Comparison of ENCODE assay signal across 7 cellular contexts in genomic region chr7:63563151-63563940, GRCh38.
DNase-seq lines count a peak whose midpoint lies in the region; ATAC-seq, FAIRE-seq and TF ChIP-seq lines count a peak whose summit lies in the region.
"Not testable (repeated sequence)": the region's sequence is repeated elsewhere in the genome, so short reads cannot be mapped to it uniquely, and the experiment has no call there.

No MANE protein-coding gene starts in this region.

- intact Hi-C loops in activated CD4-positive, alpha-beta T cell treated with anti-CD3 and anti-CD28 coated beads, Interleukin-2, amount 10 ng/mL, durations not matched to agents 24 days and 14 days (cut with micrococcal nuclease); kidney (cut with DNase I); lower lobe of right lung (cut with DNase I); naive thymus-derived CD4-positive, alpha-beta T cell (cut with micrococcal nuclease); posterior vena cava (cut with DNase I); sigmoid colon (cut with DNase I): not testable (repeated sequence)

- H3K36me3 Mint-ChIP-seq in activated CD4-positive, alpha-beta T cell treated with anti-CD3 and anti-CD28 coated beads, Interleukin-2, amount 10 ng/mL, durations not matched to agents 24 days and 14 days (ENCODE audit: low read depth); naive thymus-derived CD4-positive, alpha-beta T cell; type B pancreatic cell: not testable (repeated sequence)

- H3K27me3 Mint-ChIP-seq in activated CD4-positive, alpha-beta T cell treated with anti-CD3 and anti-CD28 coated beads, Interleukin-2, amount 10 ng/mL, durations not matched to agents 24 days and 14 days; naive thymus-derived CD4-positive, alpha-beta T cell; type B pancreatic cell: not testable (repeated sequence)

- not testable (repeated sequence) for H3K9me3 ChIP-seq in kidney (ENCODE audit: control insufficient read depth in 1 of 2, low read length in 2 of 2); lower lobe of right lung; naive thymus-derived CD4-positive, alpha-beta T cell (ENCODE audit: control insufficient read depth in 2 of 3, low read length in 3 of 3); sigmoid colon

- POLR2A ChIA-PET in naive thymus-derived CD4-positive, alpha-beta T cell (lab: Charles Lee), result not testable (repeated sequence)

- not testable (repeated sequence) for H3K27ac ChIP-seq in kidney (ENCODE audit: low read depth in 2 of 2, low read length in 2 of 2); lower lobe of right lung; naive thymus-derived CD4-positive, alpha-beta T cell (ENCODE audit: low read depth, low read length); sigmoid colon

- CTCF ChIA-PET in naive thymus-derived CD4-positive, alpha-beta T cell (lab: Charles Lee), result not testable (repeated sequence)

- FAIRE-seq in kidney (lab: Jason Lieb, UNC), result not testable (repeated sequence)

- TF ChIP-seq EP300 in sigmoid colon (IDR thresholded peaks at IDR 0.05), result not testable (repeated sequence)

- not testable (repeated sequence) for TF ChIP-seq CTCF in kidney (IDR thresholded peaks at IDR 0.05; ENCODE audit: borderline replicate concordance, extremely low read depth, insufficient read depth); lower lobe of right lung (IDR thresholded peaks at IDR 0.05); sigmoid colon (IDR thresholded peaks at IDR 0.05); type B pancreatic cell (conservative IDR thresholded peaks at IDR 0.05)

- H3K9ac ChIP-seq in kidney (ENCODE audit: low read length in 2 of 2), result not testable (repeated sequence)

- H3K4me1 Mint-ChIP-seq in activated CD4-positive, alpha-beta T cell treated with anti-CD3 and anti-CD28 coated beads, Interleukin-2, amount 10 ng/mL, durations not matched to agents 24 days and 14 days; naive thymus-derived CD4-positive, alpha-beta T cell; type B pancreatic cell (ENCODE audit: unreplicated experiment): not testable (repeated sequence)

- not testable (repeated sequence) for H3K4me3 Mint-ChIP-seq in activated CD4-positive, alpha-beta T cell treated with anti-CD3 and anti-CD28 coated beads, Interleukin-2, amount 10 ng/mL, durations not matched to agents 24 days and 14 days; naive thymus-derived CD4-positive, alpha-beta T cell; type B pancreatic cell

- not testable (repeated sequence) for H3K27me3 ChIP-seq in lower lobe of right lung (ENCODE audit: low read depth); naive thymus-derived CD4-positive, alpha-beta T cell (ENCODE audit: control insufficient read depth in 2 of 2, insufficient read depth in 2 of 2, low read length in 2 of 2); sigmoid colon

- not testable (repeated sequence) for H3K36me3 ChIP-seq in kidney (ENCODE audit: control insufficient read depth in 1 of 2, insufficient read depth in 2 of 2, low read length in 2 of 2); lower lobe of right lung; naive thymus-derived CD4-positive, alpha-beta T cell (ENCODE audit: control insufficient read depth in 2 of 3, insufficient read depth in 3 of 3, low read length in 3 of 3); sigmoid colon

- not testable (repeated sequence) for H3K4me3 ChIP-seq in kidney (ENCODE audit: low read length in 2 of 2); lower lobe of right lung; naive thymus-derived CD4-positive, alpha-beta T cell (ENCODE audit: low read length); sigmoid colon

- TF ChIP-seq POLR2A in sigmoid colon (IDR thresholded peaks at IDR 0.05), result not testable (repeated sequence)

- 91 to 94% methylated on average over 29 to 31 of the region's 31 CpGs for WGBS in sigmoid colon, 2 donors

- not testable (repeated sequence) for H3K4me1 ChIP-seq in kidney (ENCODE audit: control insufficient read depth in 1 of 2, insufficient read depth in 1 of 2, low read depth in 1 of 2, low read length in 2 of 2); lower lobe of right lung; naive thymus-derived CD4-positive, alpha-beta T cell (ENCODE audit: control insufficient read depth in 2 of 2, insufficient read depth in 2 of 2, low read length in 2 of 2); sigmoid colon

- not testable (repeated sequence) for ATAC-seq in lower lobe of right lung
- peak; percentile 14 for ATAC-seq in naive thymus-derived CD4-positive, alpha-beta T cell

- H3K9me3 Mint-ChIP-seq in activated CD4-positive, alpha-beta T cell treated with anti-CD3 and anti-CD28 coated beads, Interleukin-2, amount 10 ng/mL, durations not matched to agents 24 days and 14 days; type B pancreatic cell: not testable (repeated sequence)
- H3K9me3 Mint-ChIP-seq in naive thymus-derived CD4-positive, alpha-beta T cell, result peaks cover 0 to 21% (median 7%) of the 10 kb centered on the region in 11 donors

- DNase-seq in activated CD4-positive, alpha-beta T cell treated with anti-CD3 and anti-CD28 coated beads, Interleukin-2, amount 10 ng/mL, durations not matched to agents 24 days and 14 days, result peak; percentile 28
- DNase-seq in kidney (peak; percentile 35), lower lobe of right lung (peak; percentile 28), posterior vena cava (ENCODE audit: low spot score) (peak; percentile 69), sigmoid colon (peak; percentile 50), type B pancreatic cell (ENCODE audit: extremely low spot score, unreplicated experiment) (peak; percentile 60)
- not testable (repeated sequence) for DNase-seq in naive thymus-derived CD4-positive, alpha-beta T cell

- H3K27ac Mint-ChIP-seq in activated CD4-positive, alpha-beta T cell treated with anti-CD3 and anti-CD28 coated beads, Interleukin-2, amount 10 ng/mL, durations not matched to agents 24 days and 14 days; naive thymus-derived CD4-positive, alpha-beta T cell; type B pancreatic cell: not testable (repeated sequence)
